In the genomic region with DNA sequence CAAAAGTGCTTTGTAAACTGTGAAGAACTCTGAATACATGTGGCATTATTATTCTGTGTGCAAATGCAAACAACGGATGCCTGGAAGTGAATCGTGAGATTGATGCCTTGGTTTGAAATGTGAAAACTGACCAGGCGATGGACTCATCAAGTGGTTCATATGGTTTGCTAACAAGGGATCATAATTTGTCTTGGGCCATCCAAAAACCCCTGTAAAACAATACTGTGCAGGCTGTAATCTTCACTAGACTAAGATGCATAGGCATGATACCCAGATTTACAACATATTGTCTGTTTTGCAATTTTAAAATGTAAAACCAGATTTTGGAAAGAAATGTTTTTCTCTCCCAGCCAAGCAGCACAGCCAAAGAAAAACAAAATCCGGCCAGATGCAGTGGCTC, we compare ENCODE assay signal across 8 cellular contexts.
"Had no signal": no experiment of that assay in that cellular context is flagged by ENCODE, and none has a peak within 500 bp of the region (broad histone marks: within the 10 kb centered on the region; RNA-seq: fewer than 3 reads in every experiment).

No MANE protein-coding gene starts in this region.

- H3K4me1 Mint-ChIP-seq: IgD-negative memory B cell had no signal

- H3K4me3 ChIP-seq: K562 had no signal

- H3K4me2 ChIP-seq: KMS-11 had no signal

- H3K4me3 Mint-ChIP-seq: IgD-negative memory B cell had no signal

- H3K36me3 Mint-ChIP-seq: IgD-negative memory B cell had no signal

- H3K27ac ChIP-seq: HL-60, KMS-11 had no signal

- H3K9ac ChIP-seq: KMS-11 had no signal

- ATAC-seq: HepG2, K562 had no signal

- DNase-seq: IMR-90, KBM-7, KG1 had no signal
